ENCODE assay signal across 31 cellular contexts in the genomic region with DNA sequence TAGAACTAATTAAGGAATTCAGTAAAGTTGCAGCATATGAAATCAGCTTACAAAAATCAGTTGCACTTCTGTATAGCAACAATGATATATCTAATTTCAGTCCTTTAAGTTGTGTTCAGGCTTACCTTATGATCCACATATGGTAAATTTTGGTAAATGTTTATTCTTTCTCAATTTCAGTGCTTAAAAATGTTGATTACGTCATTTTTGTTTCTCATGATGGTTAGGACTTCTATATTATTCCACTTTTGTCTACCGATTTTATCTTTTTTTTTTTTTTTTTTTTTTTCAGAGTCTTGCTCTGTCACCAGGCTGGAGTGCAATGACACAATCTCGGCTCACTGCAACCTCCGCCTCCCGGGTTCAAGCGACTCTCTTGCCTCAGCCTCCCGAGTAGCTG. TPM values are rescaled to one million over a fixed set of nuclear protein-coding genes. Genes with fewer than 3 reads are reported as not detected.
"Had no signal": no experiment of that assay in that cellular context is flagged by ENCODE, and none has a peak within 500 bp of the region (broad histone marks: within the 10 kb centered on the region; RNA-seq: fewer than 3 reads in every experiment).

No MANE protein-coding gene starts in this region.

- FAIRE-seq: urothelium cell line had no signal

- H3K4me1 ChIP-seq: stomach, suprapubic skin, testis, thyroid gland, tibial artery, tibial nerve, transverse colon, upper lobe of left lung, upper lobe of right lung, uterus, vagina had no signal

- H3K36me3 Mint-ChIP-seq: stimulated activated effector memory CD8-positive, alpha-beta T cell treated with anti-CD3 and anti-CD28 coated beads, Interleukin-12 subunit alpha, Interleukin-12 subunit beta, amount 100 ng/mL, for 72 hours; stimulated activated memory B cell treated with anti-CD40 and anti-IgM and Interleukin-4, amounts not matched to agents 10 μg/mL and 1 μg/mL and 100 μg/mL, for 72 hours; stimulated activated naive B cell treated with anti-CD40 and anti-IgM and Interleukin-4, amounts not matched to agents 10 μg/mL and 1 μg/mL and 100 μg/mL, for 72 hours; type B pancreatic cell had no signal

- H3K27me3 Mint-ChIP-seq: stimulated activated memory B cell treated with anti-CD40 and anti-IgM and Interleukin-4, amounts not matched to agents 10 μg/mL and 1 μg/mL and 100 μg/mL, for 72 hours; stimulated activated naive B cell treated with anti-CD40 and anti-IgM and Interleukin-4, amounts not matched to agents 10 μg/mL and 1 μg/mL and 100 μg/mL, for 72 hours; stimulated activated naive CD8-positive, alpha-beta T cell treated with anti-CD3 and anti-CD28 coated beads, Interleukin-15, amount 100 ng/mL, for 72 hours; stimulated activated naive CD8-positive, alpha-beta T cell treated with anti-CD3 and anti-CD28 coated beads, Interleukin-15, Interleukin-2, amounts not matched to agents 100 ng/mL and 50 ng/mL, for 24 hours; type B pancreatic cell had no signal

- DNase-seq: stimulated activated CD4-positive, alpha-beta T cell treated with anti-CD3 and anti-CD28 coated beads, Interleukin-2, amount 100 ng/mL, for 48 hours; stimulated activated CD4-positive, alpha-beta T cell treated with anti-CD3 and anti-CD28 coated beads, Interleukin-4, amount 100 ng/mL, for 1 hour; stimulated activated CD4-positive, alpha-beta T cell treated with anti-CD3 and anti-CD28 coated beads, Interleukin-4, amount 100 ng/mL, for 24 hours; stimulated activated CD4-positive, alpha-beta T cell treated with anti-CD3 and anti-CD28 coated beads, Interleukin-4, amount 100 ng/mL, for 4 hours; stimulated activated CD8-positive, alpha-beta memory T cell treated with anti-CD3 and anti-CD28 coated beads, Interleukin-4, amount 100 ng/mL, for 48 hours; stimulated activated naive B cell treated with anti-CD40 and anti-IgM and Interleukin-4, amounts not matched to agents 10 μg/mL and 1 μg/mL and 100 μg/mL, for 72 hours; stimulated activated naive CD4-positive, alpha-beta T cell; stimulated activated naive CD4-positive, alpha-beta T cell treated with Interleukin-2 at 50 U/mL for 16 hours; stimulated activated naive CD8-positive, alpha-beta T cell treated with anti-CD3 and anti-CD28 coated beads, Interleukin-15, amount 100 ng/mL, for 72 hours; stimulated activated naive CD8-positive, alpha-beta T cell treated with anti-CD3 and anti-CD28 coated beads, Interleukin-15, Interleukin-2, amounts not matched to agents 100 U/mL and 50 U/mL, for 24 hours; stomach; substantia nigra; testis; thyroid gland; tibial artery; transverse colon; trophoblast cell; upper lobe of left lung; upper lobe of right lung; uterus had no signal

- H3K4me3 ChIP-seq: stomach, suprapubic skin, testis, thoracic aorta, thyroid gland, tibial artery, tibial nerve, transverse colon, upper lobe of left lung, upper lobe of right lung, uterus, vagina had no signal

- H3K9me3 Mint-ChIP-seq: stimulated activated memory B cell treated with anti-CD40 and anti-IgM and Interleukin-4, amounts not matched to agents 10 μg/mL and 1 μg/mL and 100 μg/mL, for 72 hours; stimulated activated naive B cell treated with anti-CD40 and anti-IgM and Interleukin-4, amounts not matched to agents 10 μg/mL and 1 μg/mL and 100 μg/mL, for 72 hours; stimulated activated naive CD8-positive, alpha-beta T cell treated with anti-CD3 and anti-CD28 coated beads, Interleukin-15, Interleukin-2, amounts not matched to agents 100 ng/mL and 50 ng/mL, for 24 hours; type B pancreatic cell had no signal

- ATAC-seq: stimulated activated effector memory CD8-positive, alpha-beta T cell treated with anti-CD3 and anti-CD28 coated beads, Interleukin-12 subunit alpha, Interleukin-12 subunit beta, amount 100 ng/mL, for 72 hours; stimulated activated memory B cell treated with anti-CD40 and anti-IgM and Interleukin-4, amounts not matched to agents 10 μg/mL and 1 μg/mL and 100 μg/mL, for 72 hours; stimulated activated naive B cell treated with anti-CD40 and anti-IgM and Interleukin-4, amounts not matched to agents 10 μg/mL and 1 μg/mL and 100 μg/mL, for 72 hours; stimulated activated naive CD8-positive, alpha-beta T cell treated with anti-CD3 and anti-CD28 coated beads, Interleukin-15, amount 100 ng/mL, for 72 hours; stimulated activated naive CD8-positive, alpha-beta T cell treated with anti-CD3 and anti-CD28 coated beads, Interleukin-15, Interleukin-2, amounts not matched to agents 100 U/mL and 50 U/mL, for 24 hours; upper lobe of right lung had no signal

- H3K4me3 Mint-ChIP-seq: stimulated activated effector memory CD8-positive, alpha-beta T cell treated with anti-CD3 and anti-CD28 coated beads, Interleukin-12 subunit alpha, Interleukin-12 subunit beta, amount 100 ng/mL, for 72 hours; stimulated activated memory B cell treated with anti-CD40 and anti-IgM and Interleukin-4, amounts not matched to agents 10 μg/mL and 1 μg/mL and 100 μg/mL, for 72 hours; stimulated activated naive B cell treated with anti-CD40 and anti-IgM and Interleukin-4, amounts not matched to agents 10 μg/mL and 1 μg/mL and 100 μg/mL, for 72 hours; stimulated activated naive CD8-positive, alpha-beta T cell treated with anti-CD3 and anti-CD28 coated beads, Interleukin-15, amount 100 ng/mL, for 72 hours; stimulated activated naive CD8-positive, alpha-beta T cell treated with anti-CD3 and anti-CD28 coated beads, Interleukin-15, Interleukin-2, amounts not matched to agents 100 ng/mL and 50 ng/mL, for 24 hours; type B pancreatic cell had no signal

- H3K9me3 ChIP-seq: stomach, suprapubic skin, testis, thoracic aorta, thyroid gland, tibial artery, tibial nerve, transverse colon, upper lobe of left lung, upper lobe of right lung, uterus, vagina had no signal

- H3K36me3 ChIP-seq: stomach, suprapubic skin, thoracic aorta, thyroid gland, tibial artery, tibial nerve, transverse colon, upper lobe of left lung, upper lobe of right lung, uterus, vagina had no signal

- H3K27me3 ChIP-seq: stomach, suprapubic skin, testis, thyroid gland, tibial artery, tibial nerve, transverse colon, upper lobe of left lung, upper lobe of right lung, uterus, vagina had no signal

- H3K27ac Mint-ChIP-seq: stimulated activated effector memory CD8-positive, alpha-beta T cell treated with anti-CD3 and anti-CD28 coated beads, Interleukin-12 subunit alpha, Interleukin-12 subunit beta, amount 100 ng/mL, for 72 hours; stimulated activated memory B cell treated with anti-CD40 and anti-IgM and Interleukin-4, amounts not matched to agents 10 μg/mL and 1 μg/mL and 100 μg/mL, for 72 hours; stimulated activated naive B cell treated with anti-CD40 and anti-IgM and Interleukin-4, amounts not matched to agents 10 μg/mL and 1 μg/mL and 100 μg/mL, for 72 hours; stimulated activated naive CD8-positive, alpha-beta T cell treated with anti-CD3 and anti-CD28 coated beads, Interleukin-15, amount 100 ng/mL, for 72 hours; stimulated activated naive CD8-positive, alpha-beta T cell treated with anti-CD3 and anti-CD28 coated beads, Interleukin-15, Interleukin-2, amounts not matched to agents 100 ng/mL and 50 ng/mL, for 24 hours; type B pancreatic cell had no signal

- H3K27ac ChIP-seq: stomach, suprapubic skin, testis, thoracic aorta, thyroid gland, tibial artery, tibial nerve, transverse colon, upper lobe of left lung, upper lobe of right lung, uterus, vagina had no signal

- H3K4me1 Mint-ChIP-seq: stimulated activated effector memory CD8-positive, alpha-beta T cell treated with anti-CD3 and anti-CD28 coated beads, Interleukin-12 subunit alpha, Interleukin-12 subunit beta, amount 100 ng/mL, for 72 hours; stimulated activated memory B cell treated with anti-CD40 and anti-IgM and Interleukin-4, amounts not matched to agents 10 μg/mL and 1 μg/mL and 100 μg/mL, for 72 hours; stimulated activated naive B cell treated with anti-CD40 and anti-IgM and Interleukin-4, amounts not matched to agents 10 μg/mL and 1 μg/mL and 100 μg/mL, for 72 hours; stimulated activated naive CD8-positive, alpha-beta T cell treated with anti-CD3 and anti-CD28 coated beads, Interleukin-15, amount 100 ng/mL, for 72 hours had no signal

RNA-seq across cellular contexts. Expression of gene SLC6A14, which starts 40.7 kb away (rescaled TPM):
- total RNA-seq: subcutaneous adipose tissue, temporal lobe, testis, thoracic aorta, tibial nerve, uterus had no signal
